29 cellular contexts compared by ENCODE assay signal in the genomic region with DNA sequence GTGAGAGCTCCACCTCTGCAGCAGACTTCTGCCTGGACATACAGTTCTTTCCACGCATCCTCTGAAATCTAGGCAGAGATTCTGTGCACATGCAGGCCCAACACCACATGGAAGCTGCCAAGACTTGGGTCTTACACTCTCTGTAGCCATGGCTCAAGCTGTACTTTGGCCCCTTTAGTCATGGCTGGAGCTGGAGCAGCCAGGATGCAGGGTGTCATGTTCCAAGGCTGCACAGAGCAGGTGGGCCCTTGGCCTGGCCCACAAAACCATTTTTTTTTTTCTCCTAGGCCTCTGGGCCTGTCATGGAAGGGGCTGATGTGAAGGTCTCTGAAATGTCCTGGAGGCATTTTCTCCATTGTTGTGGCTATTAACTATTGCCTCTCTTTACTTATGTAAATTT.
"Had no signal": no experiment of that assay in that cellular context is flagged by ENCODE, and none has a peak within 500 bp of the region (broad histone marks: within the 10 kb centered on the region; RNA-seq: fewer than 3 reads in every experiment).

No MANE protein-coding gene starts in this region.

- H3K4me3 ChIP-seq: colonic mucosa, coronary artery, dorsolateral prefrontal cortex, esophagus muscularis mucosa, esophagus squamous epithelium, gastrocnemius medialis, gastroesophageal sphincter, heart left ventricle, heart right ventricle had no signal

- H3K27me3 ChIP-seq: colonic mucosa, dorsolateral prefrontal cortex, esophagus muscularis mucosa, esophagus squamous epithelium, foreskin keratinocyte, gastrocnemius medialis, gastroesophageal sphincter, heart left ventricle, heart right ventricle had no signal

- H3K36me3 ChIP-seq: colonic mucosa, esophagus muscularis mucosa, esophagus squamous epithelium, gastrocnemius medialis, gastroesophageal sphincter, heart left ventricle, heart right ventricle had no signal

- H3K4me1 Mint-ChIP-seq: endodermal cell had no signal

- H3K9me3 ChIP-seq: colonic mucosa, esophagus muscularis mucosa, esophagus squamous epithelium, gastrocnemius medialis, heart left ventricle, heart right ventricle had no signal

- H3K27ac Mint-ChIP-seq: dendritic cell treated with granulocyte-macrophage colony-stimulating factor and Interleukin-4, amounts not matched to agents 40 ng/mL and 50 ng/mL, for 4 days; effector memory CD8-positive, alpha-beta T cell; endodermal cell had no signal

- ATAC-seq: effector memory CD8-positive, alpha-beta T cell; esophagus mucosa; foreskin keratinocyte; gastrocnemius medialis; gastroesophageal sphincter; heart left ventricle; heart right ventricle had no signal

- H3K27ac ChIP-seq: colonic mucosa, coronary artery, dorsolateral prefrontal cortex, epithelial cell of prostate, esophagus muscularis mucosa, esophagus squamous epithelium, foreskin keratinocyte, gastrocnemius medialis, gastroesophageal sphincter, heart left ventricle, heart right ventricle had no signal

- H3K4me1 ChIP-seq: colonic mucosa, esophagus muscularis mucosa, esophagus squamous epithelium, foreskin keratinocyte, gastrocnemius medialis, gastroesophageal sphincter, heart left ventricle, heart right ventricle had no signal

- FAIRE-seq: colon, endometrium, endothelial cell of umbilical vein, frontal cortex had no signal

- DNase-seq: colonic mucosa; cortex of kidney; dermis blood vessel endothelial cell; dorsolateral prefrontal cortex; effector CD4-positive, alpha-beta T cell; effector CD8-positive, alpha-beta T cell; effector memory CD4-positive, alpha-beta T cell; effector memory CD8-positive, alpha-beta T cell; endodermal cell; erythroblast; esophagus squamous epithelium; foreskin fibroblast; foreskin keratinocyte; foreskin melanocyte; gastrocnemius medialis; glutamatergic neuron; head of caudate nucleus; heart left ventricle; heart right ventricle had no signal

- H3K27me3 Mint-ChIP-seq: dendritic cell treated with granulocyte-macrophage colony-stimulating factor and Interleukin-4, amounts not matched to agents 40 ng/mL and 50 ng/mL, for 4 days; effector memory CD8-positive, alpha-beta T cell had no signal

- H3K9me3 Mint-ChIP-seq: dendritic cell treated with granulocyte-macrophage colony-stimulating factor and Interleukin-4, amounts not matched to agents 40 ng/mL and 50 ng/mL, for 4 days had no signal

- H3K4me3 Mint-ChIP-seq: dendritic cell treated with granulocyte-macrophage colony-stimulating factor and Interleukin-4, amounts not matched to agents 40 ng/mL and 50 ng/mL, for 4 days; effector memory CD8-positive, alpha-beta T cell; endodermal cell had no signal
